ENCODE assay signal across 1 cellular context in genomic region chr12:120470150-120470817, GRCh38.
TF ChIP-seq lines count a peak whose summit lies in the region.

No MANE protein-coding gene starts in this region.

TF ChIP-seq in endothelial cell of umbilical vein, 7 proteins besides CTCF, POLR2A, EP300 and RAD21:
- TF ChIP-seq GATA2 (IDR thresholded peaks at IDR 0.05; ENCODE audit: insufficient read depth, insufficient read length, low read depth, low read length) = no peak
